Comparison of ENCODE assay signal across 14 cellular contexts in genomic region chr11:76124905-76125566, GRCh38.
DNase-seq lines count a peak whose midpoint lies in the region; ATAC-seq, FAIRE-seq and TF ChIP-seq lines count a peak whose summit lies in the region.
"Had no signal": no experiment of that assay in that cellular context is flagged by ENCODE, and none has a peak within 500 bp of the region (broad histone marks: within the 10 kb centered on the region; RNA-seq: fewer than 3 reads in every experiment).

No MANE protein-coding gene starts in this region.

- H3K9me3 ChIP-seq in A673 (ENCODE audit: low read depth, low read length, poor library complexity, severe bottlenecking) (no peaks in the 10 kb centered on the region), GM12878 (replicated peaks; ENCODE audit: control insufficient read depth, insufficient read depth, low read length) (no peaks in the 10 kb centered on the region), mucosa of descending colon (no peaks in the 10 kb centered on the region)

- no peak overlapping the region for H3K27ac ChIP-seq in A673 (ENCODE audit: low read depth, low read length, poor library complexity, severe bottlenecking)
- H3K27ac ChIP-seq in GM12878 (ENCODE audit: control insufficient read depth, insufficient read depth), result no peak overlapping the region; the same call in 1 of the 2 replicates

- no peak for TF ChIP-seq EP300 in GM12878 (IDR thresholded peaks at IDR 0.05; ENCODE audit: borderline replicate concordance in 1 of 2, control insufficient read depth in 1 of 2, low read depth in 2 of 2, low read length in 2 of 2)

- POLR2A ChIA-PET in A673 (lab: Charles Lee; ENCODE audit: low non-redundant PET), result no interaction called here
- POLR2A ChIA-PET in GM12878 (lab: Charles Lee), result interaction anchor here (0.6 kb wide), 3 partner anchors 8 to 887 kb away, joined by 3 to 4 read pairs (median 3); no protein-coding TSS in a partner anchor

- H3K27me3 ChIP-seq in A673 (replicated peaks; ENCODE audit: insufficient read depth, low read depth, low read length, poor library complexity) (no peaks in the 10 kb centered on the region), GM12878 (replicated peaks in 1 of 2; ENCODE audit: control insufficient read depth in 2 of 2, insufficient read depth in 2 of 2, low read length in 1 of 2) (no peaks in the 10 kb centered on the region)

- WGBS in GM12878 (ENCODE audit: insufficient coverage, insufficient replicate concordance, low lambda C conversion rate, missing lambda C conversion rate), result 48% methylated on average over 5 of the region's 5 CpGs

- H3K9ac ChIP-seq in GM12878 (ENCODE audit: control insufficient read depth, insufficient read depth, low read length), result no peak overlapping the region

- SMC1A ChIA-PET in GM12878 (lab: Charles Lee; ENCODE audit: uncharacterized antibody, unreplicated experiment), result interaction anchor here (0.8 to 2.5 kb wide), 8 partner anchors 8 to 229 kb away, joined by 3 to 11 read pairs (median 4); no protein-coding TSS in a partner anchor

- intact Hi-C loops in A673 (cut with micrococcal nuclease; ENCODE audit: unreplicated experiment) (no loop called here), GM12878 (cut with micrococcal nuclease; ENCODE audit: unreplicated experiment) (no loop called here), mucosa of descending colon (cut with DNase I, micrococcal nuclease) (no loop called here)

- RAD21 ChIA-PET in GM12878 (lab: Charles Lee; ENCODE audit: unreplicated experiment), result no interaction called here

- peaks cover 12% of the 10 kb centered on the region for H3K4me1 ChIP-seq in A673 (ENCODE audit: insufficient read depth, low read length, poor library complexity, severe bottlenecking)
- no peaks in the 10 kb centered on the region for H3K4me1 ChIP-seq in GM12878 (ENCODE audit: control insufficient read depth, insufficient read depth, low read length)
- peaks cover 14% of the 10 kb centered on the region for H3K4me1 ChIP-seq in mucosa of descending colon (ENCODE audit: low read depth)

- TF ChIP-seq CTCF in A673 (conservative IDR thresholded peaks at IDR 0.05; ENCODE audit: low read depth, low read length), result no peak
- TF ChIP-seq CTCF in GM12878 (IDR thresholded peaks at IDR 0.05 in 2 of 3, conservative IDR thresholded peaks at IDR 0.05 in 1 of 3; ENCODE audit: control insufficient read depth in 2 of 3, extremely low read depth in 1 of 3, insufficient read depth in 1 of 3, low read depth in 3 of 3, low read length in 3 of 3), result no peak
- no peak for TF ChIP-seq CTCF in mucosa of descending colon (IDR thresholded peaks at IDR 0.05)

- H4K20me1 ChIP-seq in GM12878 (ENCODE audit: control insufficient read depth, insufficient read depth), result no peaks in the 10 kb centered on the region

- TF ChIP-seq RAD21 in GM12878 (IDR thresholded peaks at IDR 0.05; ENCODE audit: insufficient read depth, low read depth, low read length), result no peak

- no peaks in the 10 kb centered on the region for H3K79me2 ChIP-seq in GM12878 (ENCODE audit: control insufficient read depth, insufficient read depth, low read length)

- H3K36me3 ChIP-seq in A673 (ENCODE audit: insufficient read depth, low read length, poor library complexity, severe bottlenecking) (no peaks in the 10 kb centered on the region), GM12878 (ENCODE audit: control insufficient read depth in 2 of 2, insufficient read depth in 2 of 2, low read length in 1 of 2) (peaks cover 0 to 14% of the 10 kb centered on the region in 2 experiments; a peak in 1 of 4 replicates), mucosa of descending colon (ENCODE audit: low read depth) (no peaks in the 10 kb centered on the region)

- peak; percentile 36 for DNase-seq in A673 (ENCODE audit: low spot score)
- peak; percentile 30 for DNase-seq in GM12878 (ENCODE audit: low read depth, low spot score)
- no peak for DNase-seq in DMS153 (lab: John Stamatoyannopoulos, UW)
- no peak for DNase-seq in GF-D8 (lab: John Stamatoyannopoulos, UW)
- no peak for DNase-seq in mucosa of descending colon
- DNase-seq: activated CD4-positive, alpha-beta T cell treated with anti-CD3 and anti-CD28 coated beads for 36 hours; DMS 273 treated with DMSO at 0.1 percent for 48 hours; KG1; NCI-H1694 treated with DMSO at 0.1 percent for 48 hours; NCI-H526 had no signal

- in situ Hi-C loops in GM12878 (cut with MboI), result no loop called here

- FAIRE-seq in GM12878 (lab: Jason Lieb, UNC), result no peak
- FAIRE-seq: keratinocyte had no signal

- CTCF ChIA-PET in A673 (lab: Charles Lee) (no interaction called here), GM12878 (lab: Yijun Ruan, JAX) (interaction anchor here (0.7 to 3.2 kb wide), 8 partner anchors 10 to 506 kb away, joined by 3 to 12 read pairs (median 4); no protein-coding TSS in a partner anchor)

- peak; percentile 71 for ATAC-seq in GM18502 (IDR thresholded peaks at IDR 0.05; ENCODE audit: poor library complexity, unreplicated experiment)
- ATAC-seq in HG03342 (IDR thresholded peaks at IDR 0.05; ENCODE audit: unreplicated experiment), result peak; percentile 74
- peak; percentile 70 for ATAC-seq in GM12878
- ATAC-seq in mucosa of descending colon, result no peak
- ATAC-seq in GM18520 (IDR thresholded peaks at IDR 0.05; ENCODE audit: unreplicated experiment), result no peak
- ATAC-seq: activated CD4-positive, alpha-beta T cell treated with anti-CD3 and anti-CD28 coated beads for 36 hours had no signal

- BruUV-seq in A673 (replicated peaks; lab: Mats Ljungman, UMichigan), result no TSS peak
- TSS peak; percentile 5 for BruUV-seq in GM12878 (replicated peaks; lab: Mats Ljungman, UMichigan)

- TF ChIP-seq POLR2A in GM12878 (IDR thresholded peaks at IDR 0.05; ENCODE audit: low read depth, low read length), result no peak

- H3K4me3 ChIP-seq in A673 (ENCODE audit: low read depth, low read length, poor library complexity, severe bottlenecking) (no peak overlapping the region), GM12878 (no peak overlapping the region), mucosa of descending colon (no peak overlapping the region)

- H3K4me2 ChIP-seq in GM12878 (ENCODE audit: control insufficient read depth, insufficient read depth), result no peak overlapping the region

- H2AFZ ChIP-seq in GM12878 (ENCODE audit: control insufficient read depth, low read depth, low read length), result no peak overlapping the region

TF ChIP-seq in GM12878, 131 proteins besides CTCF, POLR2A, EP300 and RAD21 (continues in another document):
- 0 out of 2 replicates have a peak, but pooled peaks have one; percentile 23 for TF ChIP-seq FOXM1 (IDR thresholded peaks at IDR 0.05; ENCODE audit: low read depth, low read length)
- TF ChIP-seq, protein P1, sequence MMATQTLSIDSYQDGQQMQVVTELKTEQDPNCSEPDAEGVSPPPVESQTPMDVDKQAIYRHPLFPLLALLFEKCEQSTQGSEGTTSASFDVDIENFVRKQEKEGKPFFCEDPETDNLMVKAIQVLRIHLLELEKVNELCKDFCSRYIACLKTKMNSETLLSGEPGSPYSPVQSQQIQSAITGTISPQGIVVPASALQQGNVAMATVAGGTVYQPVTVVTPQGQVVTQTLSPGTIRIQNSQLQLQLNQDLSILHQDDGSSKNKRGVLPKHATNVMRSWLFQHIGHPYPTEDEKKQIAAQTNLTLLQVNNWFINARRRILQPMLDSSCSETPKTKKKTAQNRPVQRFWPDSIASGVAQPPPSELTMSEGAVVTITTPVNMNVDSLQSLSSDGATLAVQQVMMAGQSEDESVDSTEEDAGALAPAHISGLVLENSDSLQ (IDR thresholded peaks at IDR 0.05), result peak; percentile 86
- TF ChIP-seq IKZF2 (IDR thresholded peaks at IDR 0.05), result no peak
- peak; percentile 57; the same call in 1 of the 2 replicates for TF ChIP-seq TCF7 (IDR thresholded peaks at IDR 0.05; ENCODE audit: borderline replicate concordance)
- TF ChIP-seq, protein P2, sequence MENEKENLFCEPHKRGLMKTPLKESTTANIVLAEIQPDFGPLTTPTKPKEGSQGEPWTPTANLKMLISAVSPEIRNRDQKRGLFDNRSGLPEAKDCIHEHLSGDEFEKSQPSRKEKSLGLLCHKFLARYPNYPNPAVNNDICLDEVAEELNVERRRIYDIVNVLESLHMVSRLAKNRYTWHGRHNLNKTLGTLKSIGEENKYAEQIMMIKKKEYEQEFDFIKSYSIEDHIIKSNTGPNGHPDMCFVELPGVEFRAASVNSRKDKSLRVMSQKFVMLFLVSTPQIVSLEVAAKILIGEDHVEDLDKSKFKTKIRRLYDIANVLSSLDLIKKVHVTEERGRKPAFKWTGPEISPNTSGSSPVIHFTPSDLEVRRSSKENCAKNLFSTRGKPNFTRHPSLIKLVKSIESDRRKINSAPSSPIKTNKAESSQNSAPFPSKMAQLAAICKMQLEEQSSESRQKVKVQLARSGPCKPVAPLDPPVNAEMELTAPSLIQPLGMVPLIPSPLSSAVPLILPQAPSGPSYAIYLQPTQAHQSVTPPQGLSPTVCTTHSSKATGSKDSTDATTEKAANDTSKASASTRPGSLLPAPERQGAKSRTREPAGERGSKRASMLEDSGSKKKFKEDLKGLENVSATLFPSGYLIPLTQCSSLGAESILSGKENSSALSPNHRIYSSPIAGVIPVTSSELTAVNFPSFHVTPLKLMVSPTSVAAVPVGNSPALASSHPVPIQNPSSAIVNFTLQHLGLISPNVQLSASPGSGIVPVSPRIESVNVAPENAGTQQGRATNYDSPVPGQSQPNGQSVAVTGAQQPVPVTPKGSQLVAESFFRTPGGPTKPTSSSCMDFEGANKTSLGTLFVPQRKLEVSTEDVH (IDR thresholded peaks at IDR 0.05; ENCODE audit: low read depth, partially characterized antibody), result no peak
- no peak for TF ChIP-seq CEBPB (IDR thresholded peaks at IDR 0.05; ENCODE audit: borderline replicate concordance in 1 of 2, low read depth in 2 of 2, low read length in 2 of 2)
- peak; percentile 25; the same call in 1 of the 2 replicates for TF ChIP-seq JUNB (IDR thresholded peaks at IDR 0.05)
- TF ChIP-seq MEF2B (IDR thresholded peaks at IDR 0.05; ENCODE audit: partially characterized antibody, poor library complexity, severe bottlenecking), result peak; percentile 73
- 0 out of 2 replicates have a peak, but pooled peaks have one; percentile 31 for TF ChIP-seq MEF2A (IDR thresholded peaks at IDR 0.05; ENCODE audit: insufficient read depth, low read depth, low read length)

Comparison
In these comparisons a context has a peak if more than half of its experiments do, and no peak if none do; other contexts are left out.
1. DNase-seq: peak in A673 (single experiment) and GM12878 (single experiment); none in DMS153 (single experiment), GF-D8 (single experiment) and mucosa of descending colon (0 of 3).
2. ATAC-seq: peak in GM18502 (single experiment), HG03342 (single experiment) and GM12878 (single experiment); none in mucosa of descending colon (single experiment) and GM18520 (single experiment).